1 cellular context compared by ENCODE assay signal in genomic region chr11:64180871-64181270, GRCh38.
TF ChIP-seq lines count a peak whose summit lies in the region.

No MANE protein-coding gene starts in this region.

TF ChIP-seq in HCT116, 20 proteins besides CTCF, POLR2A, EP300 and RAD21 (continued from another document):
- TF ChIP-seq REST (IDR thresholded peaks at IDR 0.05; ENCODE audit: low read depth) (no peak), EGR1 (IDR thresholded peaks at IDR 0.05; ENCODE audit: low read depth) (no peak), ATF3 (IDR thresholded peaks at IDR 0.05) (no peak), EZH2 (IDR thresholded peaks at IDR 0.05) (no peak), YY1 (IDR thresholded peaks at IDR 0.05; ENCODE audit: extremely low read depth, insufficient replicate concordance, low read depth, low read length) (no peak), ELF1 (IDR thresholded peaks at IDR 0.05; ENCODE audit: borderline replicate concordance, low read depth) (no peak), POLR2AphosphoS5 (IDR thresholded peaks at IDR 0.05; ENCODE audit: low read depth, low read length) (no peak), SP1 (IDR thresholded peaks at IDR 0.05; ENCODE audit: low read depth) (no peak), SIN3A (IDR thresholded peaks at IDR 0.05; ENCODE audit: low read depth) (no peak), TCF7L2 (IDR thresholded peaks at IDR 0.05; ENCODE audit: borderline replicate concordance, extremely low read depth, insufficient read depth, insufficient read length) (no peak), CEBPB (IDR thresholded peaks at IDR 0.05; ENCODE audit: low read depth) (no peak), FOSL1 (IDR thresholded peaks at IDR 0.05; ENCODE audit: low read depth) (no peak), ZFX (IDR thresholded peaks at IDR 0.05) (no peak), SRF (IDR thresholded peaks at IDR 0.05; ENCODE audit: low read depth) (no peak), EZH2phosphoT487 (IDR thresholded peaks at IDR 0.05; ENCODE audit: borderline replicate concordance) (no peak)
TF ChIP-seq in HCT116: peak in this region for 0.
